In genomic region chr13:80563451-80563850, GRCh38 we compare ENCODE assay signal across 18 cellular contexts.
DNase-seq lines count a peak whose midpoint lies in the region; ATAC-seq and TF ChIP-seq lines count a peak whose summit lies in the region.
"Had no signal": no experiment of that assay in that cellular context is flagged by ENCODE, and none has a peak within 500 bp of the region (broad histone marks: within the 10 kb centered on the region; RNA-seq: fewer than 3 reads in every experiment).

No MANE protein-coding gene starts in this region.

- intact Hi-C loops in left ventricle myocardium superior (cut with micrococcal nuclease) = no loop called here
- intact Hi-C loops in left cardiac atrium (cut with DNase I) = no loop called here

- peak overlapping the region; percentile 0 to 11 for H3K4me3 Mint-ChIP-seq in effector memory CD8-positive, alpha-beta T cell
- H3K4me3 Mint-ChIP-seq in natural killer cell treated with Interleukin-12 subunit alpha and Interleukin-12 subunit beta and Interleukin-15 and Interleukin-18, amount 100 ng/mL, for 72 hours = peak overlapping the region; percentile 53
- H3K4me3 Mint-ChIP-seq: CD4-positive, alpha-beta T cell; IgD-negative memory B cell had no signal

- no peak for DNase-seq in left ventricle myocardium superior
- no peak for DNase-seq in left cardiac atrium
- DNase-seq in effector memory CD8-positive, alpha-beta T cell = no peak
- no peak for DNase-seq in natural killer cell treated with Interleukin-12 subunit alpha and Interleukin-12 subunit beta and Interleukin-15 and Interleukin-18, amount 100 ng/mL, for 72 hours (ENCODE audit: low spot score)
- no peak for DNase-seq in DMS153 treated with DMSO at 0.1 percent for 48 hours (lab: John Stamatoyannopoulos, UW; ENCODE audit: unreplicated experiment)
- DNase-seq: CD4-positive, alpha-beta T cell; DMS53; GOT3; HCEC 1CT; NCI-H146; NCI-H2107; NCI-H446; NCI-H524 treated with DMSO at 0.1 percent for 48 hours; NCI-H774; SJCRH30 had no signal

- H3K36me3 Mint-ChIP-seq in effector memory CD8-positive, alpha-beta T cell (ENCODE audit: insufficient read depth) = no peaks in the 10 kb centered on the region
- H3K36me3 Mint-ChIP-seq in natural killer cell treated with Interleukin-12 subunit alpha and Interleukin-12 subunit beta and Interleukin-15 and Interleukin-18, amount 100 ng/mL, for 72 hours = no peaks in the 10 kb centered on the region
- H3K36me3 Mint-ChIP-seq: IgD-negative memory B cell had no signal

- ATAC-seq in left ventricle myocardium superior (peak; percentile 20), left cardiac atrium (no peak), GM18498 (IDR thresholded peaks at IDR 0.05; ENCODE audit: unreplicated experiment) (no peak), GM18505 (IDR thresholded peaks at IDR 0.05; ENCODE audit: unreplicated experiment) (no peak)
- no peak for ATAC-seq in effector memory CD8-positive, alpha-beta T cell (replicated peaks)
- ATAC-seq in natural killer cell treated with Interleukin-12 subunit alpha and Interleukin-12 subunit beta and Interleukin-15 and Interleukin-18, amount 100 ng/mL, for 72 hours = no peak

- peaks cover 2 to 4% of the 10 kb centered on the region in 2 donors for H3K9me3 Mint-ChIP-seq in effector memory CD8-positive, alpha-beta T cell
- H3K9me3 Mint-ChIP-seq in natural killer cell treated with Interleukin-12 subunit alpha and Interleukin-12 subunit beta and Interleukin-15 and Interleukin-18, amount 100 ng/mL, for 72 hours = no peaks in the 10 kb centered on the region
- H3K9me3 Mint-ChIP-seq: CD4-positive, alpha-beta T cell had no signal

- H3K27me3 Mint-ChIP-seq in effector memory CD8-positive, alpha-beta T cell = no peaks in the 10 kb centered on the region
- H3K27me3 Mint-ChIP-seq in natural killer cell treated with Interleukin-12 subunit alpha and Interleukin-12 subunit beta and Interleukin-15 and Interleukin-18, amount 100 ng/mL, for 72 hours = no peaks in the 10 kb centered on the region
- H3K27me3 Mint-ChIP-seq: CD4-positive, alpha-beta T cell; IgD-negative memory B cell had no signal

- no peak for TF ChIP-seq POLR2A in GM18505 (IDR thresholded peaks at IDR 0.05; ENCODE audit: borderline replicate concordance, extremely low read depth, insufficient read depth, insufficient read length)

- H3K4me1 Mint-ChIP-seq in effector memory CD8-positive, alpha-beta T cell (ENCODE audit: low read depth in 2 of 2) = peaks cover 2 to 7% of the 10 kb centered on the region in 2 donors
- peaks cover 16 to 17% of the 10 kb centered on the region in 2 donors for H3K4me1 Mint-ChIP-seq in natural killer cell treated with Interleukin-12 subunit alpha and Interleukin-12 subunit beta and Interleukin-15 and Interleukin-18, amount 100 ng/mL, for 72 hours (ENCODE audit: low read depth in 2 of 2)

- H3K27ac Mint-ChIP-seq in effector memory CD8-positive, alpha-beta T cell = no peak overlapping the region
- H3K27ac Mint-ChIP-seq in natural killer cell treated with Interleukin-12 subunit alpha and Interleukin-12 subunit beta and Interleukin-15 and Interleukin-18, amount 100 ng/mL, for 72 hours = peak overlapping the region; percentile 4 to 8
- H3K27ac Mint-ChIP-seq: CD4-positive, alpha-beta T cell; IgD-negative memory B cell had no signal

Comparison
In these comparisons a context has a peak if more than half of its experiments do, and no peak if none do; other contexts are left out.
1. H3K27ac Mint-ChIP-seq: peak in natural killer cell treated with Interleukin-12 subunit alpha and Interleukin-12 subunit beta and Interleukin-15 and Interleukin-18, amount 100 ng/mL, for 72 hours (2 of 2); none in effector memory CD8-positive, alpha-beta T cell (0 of 2).